In genomic region chr5:177304392-177305119, GRCh38 we compare ENCODE assay signal across 6 cellular contexts. TPM values are rescaled to one million over a fixed set of nuclear protein-coding genes. Genes with fewer than 3 reads are reported as not detected.
DNase-seq lines count a peak whose midpoint lies in the region; ATAC-seq and TF ChIP-seq lines count a peak whose summit lies in the region.

No MANE protein-coding gene starts in this region.

- TF ChIP-seq CTCF in HL-60 (IDR thresholded peaks at IDR 0.05; ENCODE audit: insufficient read depth, low read length) (no peak), mucosa of descending colon (IDR thresholded peaks at IDR 0.05) (no peak)

- H3K36me3 ChIP-seq in mucosa of descending colon (ENCODE audit: low read depth) = no peaks in the 10 kb centered on the region

- no peaks in the 10 kb centered on the region for H3K27me3 Mint-ChIP-seq in activated T-cell treated with anti-CD3 and anti-CD28 coated beads, Interleukin-2, amount 50 U/mL, for 72 hours (ENCODE audit: low read depth)

- peak overlapping the region; percentile 91 for H3K4me3 ChIP-seq in HL-60 (replicated peaks; ENCODE audit: insufficient read depth, low read length)
- H3K4me3 ChIP-seq in mucosa of descending colon = peak overlapping the region; percentile 92

- H3K27me3 ChIP-seq in HL-60 (ENCODE audit: insufficient read depth, poor library complexity, severe bottlenecking) = no peaks in the 10 kb centered on the region

- H3K4me1 ChIP-seq in mucosa of descending colon (ENCODE audit: low read depth) = peaks cover 45% of the 10 kb centered on the region

- DNase-seq in HL-60 (ENCODE audit: low read depth in 1 of 2, low spot score in 1 of 2) (no peak), mucosa of descending colon (peak; percentile 80 to 93 (median 84)), NCI-H524 treated with DMSO at 0.1 percent for 48 hours (lab: John Stamatoyannopoulos, UW) (no peak)
- no peak for DNase-seq in activated T-cell treated with anti-CD3 and anti-CD28 coated beads, Interleukin-2, amount 50 U/mL, for 72 hours

- H3K27ac ChIP-seq in HL-60 (replicated peaks) = peak overlapping the region; percentile 87

- no peak for ATAC-seq in activated T-cell treated with anti-CD3 and anti-CD28 coated beads, Interleukin-2, amount 50 U/mL, for 72 hours (replicated peaks in 1 of 2)
- peak; percentile 41 for ATAC-seq in mucosa of descending colon
- ATAC-seq in HG03565 (IDR thresholded peaks at IDR 0.05; ENCODE audit: unreplicated experiment) = no peak
- no peak for ATAC-seq in HG03025 (IDR thresholded peaks at IDR 0.05; ENCODE audit: low FRiP score, unreplicated experiment)

- no peaks in the 10 kb centered on the region for H3K9me3 ChIP-seq in mucosa of descending colon

- intact Hi-C loops in mucosa of descending colon (cut with DNase I, micrococcal nuclease) = no loop called here

- peaks cover 6 to 16% of the 10 kb centered on the region in 2 donors for H3K36me3 Mint-ChIP-seq in activated T-cell treated with anti-CD3 and anti-CD28 coated beads, Interleukin-2, amount 50 U/mL, for 72 hours (ENCODE audit: insufficient read depth in 2 of 2)

- H3K9me3 Mint-ChIP-seq in activated T-cell treated with anti-CD3 and anti-CD28 coated beads, Interleukin-2, amount 50 U/mL, for 72 hours = no peaks in the 10 kb centered on the region

- H3K4me3 Mint-ChIP-seq in activated T-cell treated with anti-CD3 and anti-CD28 coated beads, Interleukin-2, amount 50 U/mL, for 72 hours = peak overlapping the region; percentile 87 to 90

- H3K4me1 Mint-ChIP-seq in activated T-cell treated with anti-CD3 and anti-CD28 coated beads, Interleukin-2, amount 50 U/mL, for 72 hours (ENCODE audit: low read depth) = peaks cover 71% of the 10 kb centered on the region

- H3K27ac Mint-ChIP-seq in activated T-cell treated with anti-CD3 and anti-CD28 coated beads, Interleukin-2, amount 50 U/mL, for 72 hours = peak overlapping the region; percentile 87

RNA-seq across cellular contexts. Expression of gene PRELID1, which starts 1.0 kb away (rescaled TPM):
- 100 to 1,000 TPM; 118 to 128 TPM for total RNA-seq in activated T-cell treated with anti-CD3 and anti-CD28 coated beads, Interleukin-2, amount 50 U/mL, for 72 hours
- total RNA-seq in mucosa of descending colon = 100 to 1,000 TPM; 149 to 277 (median 171) TPM

RNA-seq across cellular contexts. Expression of gene RAB24, which starts 1.0 kb away (rescaled TPM):
- total RNA-seq in activated T-cell treated with anti-CD3 and anti-CD28 coated beads, Interleukin-2, amount 50 U/mL, for 72 hours = 10 to 100 TPM; 26.3 to 29.4 TPM
- total RNA-seq in mucosa of descending colon = 10 to 100 TPM; 23.4 to 33.1 (median 29.5) TPM

RNA-seq across cellular contexts. Expression of gene MXD3, which starts 7.1 kb away (rescaled TPM):
- total RNA-seq in activated T-cell treated with anti-CD3 and anti-CD28 coated beads, Interleukin-2, amount 50 U/mL, for 72 hours = 10 to 100 TPM; 44.2 to 61.1 TPM
- 10 to 100 TPM; 10.3 to 19.4 (median 10.9) TPM for total RNA-seq in mucosa of descending colon

RNA-seq across cellular contexts. Expression of gene LMAN2, which starts 46.9 kb away (rescaled TPM):
- total RNA-seq in activated T-cell treated with anti-CD3 and anti-CD28 coated beads, Interleukin-2, amount 50 U/mL, for 72 hours = 100 to 1,000 TPM; 115 to 124 TPM
- 100 to 1,000 TPM in 2 of 3 donors, 10 to 100 TPM in 1; 91.9 to 150 (median 139) TPM for total RNA-seq in mucosa of descending colon

RNA-seq across cellular contexts. Expression of gene RGS14, which starts 53.2 kb away (rescaled TPM):
- total RNA-seq in activated T-cell treated with anti-CD3 and anti-CD28 coated beads, Interleukin-2, amount 50 U/mL, for 72 hours = 10 to 100 TPM; 41.3 to 50.8 TPM
- 10 to 100 TPM; 11.1 to 15.2 (median 11.7) TPM for total RNA-seq in mucosa of descending colon

Comparison
In these comparisons a context has a peak if more than half of its experiments do, and no peak if none do; other contexts are left out.
1. DNase-seq: peak in mucosa of descending colon (3 of 3); none in HL-60 (0 of 2), activated T-cell treated with anti-CD3 and anti-CD28 coated beads, Interleukin-2, amount 50 U/mL, for 72 hours (0 of 2) and NCI-H524 treated with DMSO at 0.1 percent for 48 hours (single experiment).